ENCODE assay signal across 8 cellular contexts in the genomic region with DNA sequence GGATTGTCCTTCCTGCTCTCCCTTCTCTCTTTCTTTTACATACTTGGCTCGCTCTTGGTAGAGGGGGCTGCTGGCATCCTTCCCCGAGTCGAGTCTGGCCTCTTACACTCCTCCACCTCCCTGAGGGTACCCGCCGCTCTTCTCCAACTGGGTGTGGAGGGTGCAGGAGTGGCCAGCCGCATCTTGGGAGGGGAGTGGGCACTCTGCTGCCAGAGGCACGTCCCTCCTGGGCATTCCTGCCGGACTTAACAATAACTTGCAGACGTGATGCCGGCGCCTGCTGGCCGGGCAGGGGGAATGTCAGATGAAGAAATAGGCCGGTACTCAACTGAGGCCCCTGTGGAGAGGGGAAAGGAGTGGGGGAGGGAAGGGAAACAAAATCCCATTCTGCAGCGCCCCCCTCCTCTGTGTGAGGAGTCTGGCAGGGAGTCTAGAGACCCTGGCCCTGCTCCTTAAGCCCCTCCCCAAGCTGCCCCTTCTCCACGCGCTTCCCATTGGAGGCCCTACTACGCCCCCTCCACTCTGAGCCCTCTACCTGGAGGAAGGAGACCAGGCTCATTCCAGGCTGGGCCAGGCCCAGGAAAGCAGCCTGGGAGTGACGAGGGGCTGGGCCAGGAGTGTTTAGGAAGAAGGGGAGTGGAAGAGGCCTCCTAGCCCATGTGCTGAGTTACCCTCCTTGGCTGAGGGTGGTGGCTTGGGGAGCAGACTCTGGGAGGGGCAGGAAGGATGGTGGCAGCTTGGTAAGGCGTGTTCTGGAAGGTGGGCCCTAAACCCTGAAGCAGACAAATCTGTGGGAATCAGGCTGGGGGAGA. TPM values are rescaled to one million over a fixed set of nuclear protein-coding genes. Genes with fewer than 3 reads are reported as not detected.
DNase-seq lines count a peak whose midpoint lies in the region; ATAC-seq, FAIRE-seq and TF ChIP-seq lines count a peak whose summit lies in the region.

No MANE protein-coding gene starts in this region.

- peak overlapping the region; percentile 23 for H3K27ac ChIP-seq in cardiac muscle cell

- no peak for ATAC-seq in GM19324 (IDR thresholded peaks at IDR 0.05; ENCODE audit: low FRiP score, unreplicated experiment)
- no peak for ATAC-seq in HG02678 (IDR thresholded peaks at IDR 0.05; ENCODE audit: unreplicated experiment)

- no peaks in the 10 kb centered on the region for H3K27me3 ChIP-seq in cardiac muscle cell

- intact Hi-C loops in CD14-positive monocyte (cut with micrococcal nuclease) (loop anchor here in 1 of 2 donors (5.0 kb wide), 1 partner anchor 116 kb away; no protein-coding TSS in a partner anchor), posterior vena cava (cut with DNase I) (loop anchor here (2.0 to 10.0 kb wide), 4 partner anchors 64 to 124 kb away; no protein-coding TSS in a partner anchor)

- TF ChIP-seq CTCF in CD14-positive monocyte (IDR thresholded peaks at IDR 0.05) (no peak), cardiac muscle cell (IDR thresholded peaks at IDR 0.05; ENCODE audit: low read depth, low read length) (peak; percentile 55)

- peak overlapping the region; percentile 87 to 97 (median 96) for H3K27ac Mint-ChIP-seq in CD14-positive monocyte
- H3K27ac Mint-ChIP-seq in activated naive CD4-positive, alpha-beta T cell treated with anti-CD3 and anti-CD28 coated beads, Interleukin-2, amount 50 U/mL, for 24 hours = peak overlapping the region; percentile 92

- H3K4me1 Mint-ChIP-seq in CD14-positive monocyte = peaks cover 69% of the 10 kb centered on the region
- peaks cover 64% of the 10 kb centered on the region for H3K4me1 Mint-ChIP-seq in activated naive CD4-positive, alpha-beta T cell treated with anti-CD3 and anti-CD28 coated beads, Interleukin-2, amount 50 U/mL, for 24 hours

- no peaks in the 10 kb centered on the region for H3K36me3 ChIP-seq in cardiac muscle cell

- peak overlapping the region; percentile 54 for H3K4me3 ChIP-seq in cardiac muscle cell

- H3K27me3 Mint-ChIP-seq in CD14-positive monocyte (ENCODE audit: low read depth in 3 of 3) = peaks cover 0 to 1% (median 0%) of the 10 kb centered on the region in 3 donors
- H3K27me3 Mint-ChIP-seq in activated naive CD4-positive, alpha-beta T cell treated with anti-CD3 and anti-CD28 coated beads, Interleukin-2, amount 50 U/mL, for 24 hours = no peaks in the 10 kb centered on the region

- FAIRE-seq in HTR-8/SVneo (lab: Jason Lieb, UNC) = no peak

- no peak for DNase-seq in CD14-positive monocyte (ENCODE audit: low spot score)
- DNase-seq in HTR-8/SVneo (ENCODE audit: insufficient read length, low spot score) = peak; percentile 56
- peak; percentile 70 to 72 for DNase-seq in cardiac muscle cell (ENCODE audit: low read depth in 1 of 2, low spot score in 1 of 2)
- peak; percentile 88 for DNase-seq in posterior vena cava (ENCODE audit: low spot score)
- no peak for DNase-seq in NCI-H2171 (lab: John Stamatoyannopoulos, UW)

- peaks cover 0 to 3% (median 0%) of the 10 kb centered on the region in 7 donors for H3K9me3 Mint-ChIP-seq in CD14-positive monocyte
- H3K9me3 Mint-ChIP-seq in activated naive CD4-positive, alpha-beta T cell treated with anti-CD3 and anti-CD28 coated beads, Interleukin-2, amount 50 U/mL, for 24 hours = no peaks in the 10 kb centered on the region

- peak overlapping the region; percentile 98 to 99 for H3K4me3 Mint-ChIP-seq in CD14-positive monocyte
- peak overlapping the region; percentile 95 for H3K4me3 Mint-ChIP-seq in activated naive CD4-positive, alpha-beta T cell treated with anti-CD3 and anti-CD28 coated beads, Interleukin-2, amount 50 U/mL, for 24 hours

- peaks cover 11 to 15% of the 10 kb centered on the region in 2 donors for H3K36me3 Mint-ChIP-seq in CD14-positive monocyte
- H3K36me3 Mint-ChIP-seq in activated naive CD4-positive, alpha-beta T cell treated with anti-CD3 and anti-CD28 coated beads, Interleukin-2, amount 50 U/mL, for 24 hours = peaks cover 1% of the 10 kb centered on the region

- peaks cover 33% of the 10 kb centered on the region for H3K4me1 ChIP-seq in cardiac muscle cell (ENCODE audit: low read depth)

- H3K9me3 ChIP-seq in cardiac muscle cell (ENCODE audit: low read depth) = no peaks in the 10 kb centered on the region

RNA-seq across cellular contexts. Expression of gene ATP2B4, which starts 1.8 kb away (rescaled TPM):
- polyA plus RNA-seq in CD14-positive monocyte (10 to 100 TPM in 1 of 2 donors, 1 to 10 TPM in 1; 7.8 to 13.2 TPM), cardiac muscle cell (64.5 and 67.5 TPM in 2 replicates)
- total RNA-seq in cardiac muscle cell (91.9 and 107 TPM in 2 replicates), posterior vena cava (100 to 1,000 TPM; 245 to 250 TPM)

Comparison
In these comparisons a context has a peak if more than half of its experiments do, and no peak if none do; other contexts are left out.
1. DNase-seq: peak in HTR-8/SVneo (single experiment), cardiac muscle cell (2 of 2) and posterior vena cava (single experiment); none in CD14-positive monocyte (single experiment) and NCI-H2171 (single experiment).